ENCODE assay signal across 37 cellular contexts in the genomic region with DNA sequence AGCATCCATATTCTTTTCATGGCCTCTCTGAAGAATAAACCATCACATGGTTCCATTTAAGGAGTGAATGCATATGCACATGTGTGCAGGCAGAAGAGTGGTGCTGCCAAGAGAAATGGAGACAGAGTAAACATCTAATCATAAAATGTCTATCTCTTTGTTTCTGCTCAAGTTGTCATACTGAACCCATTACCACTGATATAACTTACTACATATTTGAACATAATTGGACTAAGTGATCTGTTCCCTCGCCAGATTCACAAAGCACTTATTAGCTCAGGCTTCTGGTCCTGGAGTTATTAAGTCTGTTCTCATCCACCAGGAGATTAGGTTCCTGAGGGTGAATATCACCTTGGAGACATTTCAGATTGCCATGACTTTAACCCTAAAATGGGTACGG.
"Had no signal": no experiment of that assay in that cellular context is flagged by ENCODE, and none has a peak within 500 bp of the region (broad histone marks: within the 10 kb centered on the region; RNA-seq: fewer than 3 reads in every experiment).

No MANE protein-coding gene starts in this region.

- H3K4me3 ChIP-seq: adrenal gland, ascending aorta, body of pancreas, breast epithelium, cardiac muscle cell had no signal

- ATAC-seq: activated naive CD4-positive, alpha-beta T cell treated with anti-CD3 and anti-CD28 coated beads, Interleukin-2, amount 50 U/mL, for 72 hours; activated naive CD8-positive, alpha-beta T cell treated with anti-CD3 and anti-CD28 coated beads, Interleukin-2, amount 50 U/mL, for 24 hours; activated T-cell treated with anti-CD3 and anti-CD28 coated beads, Interleukin-2, amount 50 U/mL, for 4 hours; activated T-cell treated with anti-CD3 and anti-CD28 coated beads, Interleukin-2, amount 50 U/mL, for 72 hours; activated T-helper 17 cell treated with anti-CD3 and anti-CD28 coated beads, Interleukin-2, amount 50 U/mL, for 72 hours; body of pancreas had no signal

- H3K4me1 ChIP-seq: adrenal gland, ascending aorta, body of pancreas, breast epithelium had no signal

- H3K27ac Mint-ChIP-seq: activated naive CD4-positive, alpha-beta T cell treated with anti-CD3 and anti-CD28 coated beads for 36 hours; activated naive CD4-positive, alpha-beta T cell treated with anti-CD3 and anti-CD28 coated beads, Interleukin-2, amount 50 U/mL, for 24 hours; activated naive CD4-positive, alpha-beta T cell treated with anti-CD3 and anti-CD28 coated beads, Interleukin-2, amount 50 U/mL, for 72 hours; activated naive CD8-positive, alpha-beta T cell; activated naive CD8-positive, alpha-beta T cell treated with anti-CD3 and anti-CD28 coated beads for 36 hours; activated naive CD8-positive, alpha-beta T cell treated with anti-CD3 and anti-CD28 coated beads, Interleukin-2, amount 10 ng/mL, durations not matched to agents 7 days and 5 days; activated naive CD8-positive, alpha-beta T cell treated with anti-CD3 and anti-CD28 coated beads, Interleukin-2, amount 50 U/mL, for 24 hours; activated T-cell treated with anti-CD3 and anti-CD28 coated beads, Interleukin-2, amount 50 U/mL, for 24 hours; activated T-cell treated with anti-CD3 and anti-CD28 coated beads, Interleukin-2, amount 50 U/mL, for 72 hours; activated T-helper 1 cell treated with anti-CD3 and anti-CD28 coated beads, Interleukin-12 subunit alpha, Interleukin-12 subunit beta, Interleukin-2, Interleukin-4 antibody, amounts not matched to agents 30 ng/mL and 10 ng/mL and 1 ng/mL, durations not matched to agents 14 hours and 24 hours and 36 hours; activated T-helper 17 cell treated with anti-CD3 and anti-CD28 coated beads, Interleukin-2, amount 50 U/mL, for 72 hours; activated T-helper 2 cell treated with anti-CD3 and anti-CD28 coated beads, Interferon-gamma antibody, Interleukin-2, Interleukin-4, amounts not matched to agents 10 μg/mL and 5 μg/mL and 100 μg/mL, durations not matched to agents 14 hours and 24 hours and 36 hours; brain had no signal

- H3K27me3 ChIP-seq: adrenal gland, ascending aorta, brain microvascular endothelial cell, breast epithelium, cardiac muscle cell had no signal

- H3K9me3 Mint-ChIP-seq: activated naive CD4-positive, alpha-beta T cell treated with anti-CD3 and anti-CD28 coated beads for 36 hours; activated naive CD8-positive, alpha-beta T cell treated with anti-CD3 and anti-CD28 coated beads for 36 hours; activated T-cell treated with anti-CD3 and anti-CD28 coated beads, Interleukin-2, amount 50 U/mL, for 24 hours; activated T-cell treated with anti-CD3 and anti-CD28 coated beads, Interleukin-2, amount 50 U/mL, for 4 hours; activated T-cell treated with anti-CD3 and anti-CD28 coated beads, Interleukin-2, amount 50 U/mL, for 72 hours; activated T-helper 1 cell treated with anti-CD3 and anti-CD28 coated beads, Interleukin-12 subunit alpha, Interleukin-12 subunit beta, Interleukin-2, Interleukin-4 antibody, amounts not matched to agents 30 ng/mL and 10 ng/mL and 1 ng/mL, durations not matched to agents 14 hours and 24 hours and 36 hours; activated T-helper 2 cell treated with anti-CD3 and anti-CD28 coated beads, Interferon-gamma antibody, Interleukin-2, Interleukin-4, amounts not matched to agents 10 μg/mL and 5 μg/mL and 100 μg/mL, durations not matched to agents 14 hours and 24 hours and 36 hours; central memory CD8-positive, alpha-beta T cell had no signal

- H3K36me3 ChIP-seq: adrenal gland, ascending aorta, brain microvascular endothelial cell, breast epithelium, cardiac muscle cell had no signal

- DNase-seq: activated effector memory CD4-positive, alpha-beta T cell treated with anti-CD3 and anti-CD28 coated beads, Interleukin-2, amount 50 U/mL, for 16 hours; activated effector memory CD4-positive, alpha-beta T cell treated with Interleukin-2 at 50 U/mL for 16 hours; activated gamma-delta T cell; activated gamma-delta T cell treated with Interleukin-2 at 50 U/mL for 16 hours; activated naive CD4-positive, alpha-beta T cell; activated naive CD4-positive, alpha-beta T cell treated with anti-CD3 and anti-CD28 coated beads for 36 hours; activated naive CD4-positive, alpha-beta T cell treated with anti-CD3 and anti-CD28 coated beads, Interleukin-2, amount 50 U/mL, for 16 hours; activated naive CD4-positive, alpha-beta T cell treated with Interleukin-2 at 50 U/mL for 16 hours; activated naive CD8-positive, alpha-beta T cell treated with anti-CD3 and anti-CD28 coated beads for 36 hours; activated naive CD8-positive, alpha-beta T cell treated with anti-CD3 and anti-CD28 coated beads, Interleukin-2, amount 10 ng/mL, durations not matched to agents 7 days and 5 days; activated naive CD8-positive, alpha-beta T cell treated with anti-CD3 and anti-CD28 coated beads, Interleukin-2, amount 50 U/mL, for 24 hours; activated T-cell treated with anti-CD3 and anti-CD28 coated beads, Interleukin-2, amount 50 U/mL, for 1 hour; activated T-cell treated with anti-CD3 and anti-CD28 coated beads, Interleukin-2, amount 50 U/mL, for 24 hours; activated T-cell treated with anti-CD3 and anti-CD28 coated beads, Interleukin-2, amount 50 U/mL, for 4 hours; activated T-cell treated with anti-CD3 and anti-CD28 coated beads, Interleukin-2, amount 50 U/mL, for 48 hours; activated T-cell treated with anti-CD3 and anti-CD28 coated beads, Interleukin-2, amount 50 U/mL, for 72 hours; adrenal gland; amniotic stem cell; amygdala; anterior cingulate cortex; aorta; body of pancreas; brain microvascular endothelial cell; caudate nucleus; central memory CD4-positive, alpha-beta T cell; cerebellar nuclear complex had no signal

- H3K27ac ChIP-seq: adrenal gland, ascending aorta, body of pancreas, brain microvascular endothelial cell, breast epithelium, cardiac muscle cell had no signal

- H3K27me3 Mint-ChIP-seq: activated naive CD4-positive, alpha-beta T cell treated with anti-CD3 and anti-CD28 coated beads, Interleukin-2, amount 50 U/mL, for 24 hours had no signal

- H3K9me3 ChIP-seq: adrenal gland, ascending aorta, body of pancreas, breast epithelium had no signal

- H3K4me1 Mint-ChIP-seq: activated naive CD4-positive, alpha-beta T cell treated with anti-CD3 and anti-CD28 coated beads, Interleukin-2, amount 50 U/mL, for 24 hours; activated naive CD8-positive, alpha-beta T cell treated with anti-CD3 and anti-CD28 coated beads for 36 hours; activated naive CD8-positive, alpha-beta T cell treated with anti-CD3 and anti-CD28 coated beads, Interleukin-2, amount 10 ng/mL, durations not matched to agents 7 days and 5 days; activated naive CD8-positive, alpha-beta T cell treated with anti-CD3 and anti-CD28 coated beads, Interleukin-2, amount 50 U/mL, for 24 hours; activated T-helper 17 cell treated with anti-CD3 and anti-CD28 coated beads, Interleukin-2, amount 50 U/mL, for 72 hours; brain; central memory CD8-positive, alpha-beta T cell had no signal

- H3K4me3 Mint-ChIP-seq: activated naive CD4-positive, alpha-beta T cell treated with anti-CD3 and anti-CD28 coated beads for 36 hours; activated naive CD4-positive, alpha-beta T cell treated with anti-CD3 and anti-CD28 coated beads, Interleukin-2, amount 50 U/mL, for 24 hours; activated naive CD8-positive, alpha-beta T cell; activated naive CD8-positive, alpha-beta T cell treated with anti-CD3 and anti-CD28 coated beads for 36 hours; activated naive CD8-positive, alpha-beta T cell treated with anti-CD3 and anti-CD28 coated beads, Interleukin-2, amount 10 ng/mL, durations not matched to agents 7 days and 5 days; activated naive CD8-positive, alpha-beta T cell treated with anti-CD3 and anti-CD28 coated beads, Interleukin-2, amount 50 U/mL, for 24 hours; activated T-cell treated with anti-CD3 and anti-CD28 coated beads, Interleukin-2, amount 50 U/mL, for 24 hours; activated T-cell treated with anti-CD3 and anti-CD28 coated beads, Interleukin-2, amount 50 U/mL, for 4 hours; activated T-cell treated with anti-CD3 and anti-CD28 coated beads, Interleukin-2, amount 50 U/mL, for 72 hours; activated T-helper 1 cell treated with anti-CD3 and anti-CD28 coated beads, Interleukin-12 subunit alpha, Interleukin-12 subunit beta, Interleukin-2, Interleukin-4 antibody, amounts not matched to agents 30 ng/mL and 10 ng/mL and 1 ng/mL, durations not matched to agents 14 hours and 24 hours and 36 hours; activated T-helper 17 cell treated with anti-CD3 and anti-CD28 coated beads, Interleukin-2, amount 50 U/mL, for 72 hours; brain; central memory CD8-positive, alpha-beta T cell had no signal

- H3K36me3 Mint-ChIP-seq: activated naive CD4-positive, alpha-beta T cell treated with anti-CD3 and anti-CD28 coated beads, Interleukin-2, amount 50 U/mL, for 24 hours; activated naive CD4-positive, alpha-beta T cell treated with anti-CD3 and anti-CD28 coated beads, Interleukin-2, amount 50 U/mL, for 72 hours; activated naive CD8-positive, alpha-beta T cell treated with anti-CD3 and anti-CD28 coated beads for 36 hours; activated naive CD8-positive, alpha-beta T cell treated with anti-CD3 and anti-CD28 coated beads, Interleukin-2, amount 10 ng/mL, durations not matched to agents 7 days and 5 days; brain had no signal
